Comparison of ENCODE assay signal across 21 cellular contexts in the genomic region with DNA sequence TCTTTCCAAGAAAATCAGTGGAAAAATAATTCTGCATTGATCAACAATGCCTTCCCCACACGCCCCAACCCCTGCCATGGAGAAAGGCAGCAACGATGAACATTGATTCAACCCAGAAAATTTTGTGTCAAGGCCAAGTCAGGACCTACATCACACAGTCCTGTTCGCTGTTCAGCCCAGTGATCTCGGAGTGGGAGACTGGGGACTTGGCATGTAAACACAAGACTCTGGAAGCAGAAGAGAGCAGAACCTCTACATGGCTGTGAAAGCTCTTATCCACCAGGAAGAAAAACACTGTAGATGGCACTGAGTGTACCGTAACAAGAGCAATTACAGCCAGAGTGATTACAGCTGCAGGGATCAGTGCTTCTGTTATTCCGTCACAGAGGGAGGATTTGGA.
DNase-seq lines count a peak whose midpoint lies in the region; ATAC-seq, FAIRE-seq and TF ChIP-seq lines count a peak whose summit lies in the region.
"Had no signal": no experiment of that assay in that cellular context is flagged by ENCODE, and none has a peak within 500 bp of the region (broad histone marks: within the 10 kb centered on the region; RNA-seq: fewer than 3 reads in every experiment).

No MANE protein-coding gene starts in this region.

- H3K36me3 Mint-ChIP-seq in CD8-positive, alpha-beta T cell: no peaks in the 10 kb centered on the region

- H3K4me1 ChIP-seq in thyroid gland: peaks cover 12 to 17% of the 10 kb centered on the region in 2 donors
- H3K4me1 ChIP-seq in CD8-positive, alpha-beta T cell (ENCODE audit: insufficient read depth, low read length): no peaks in the 10 kb centered on the region
- H3K4me1 ChIP-seq: A549, BLaER1, Peyer's patch, SJSA1 had no signal

- H3K27ac ChIP-seq in VCaP (peak overlapping the region; percentile 63), thyroid gland (peak overlapping the region in 2 of 3 donors; percentile 20 to 70)
- no peak overlapping the region for H3K27ac ChIP-seq in CD8-positive, alpha-beta T cell (ENCODE audit: low read depth, low read length)
- H3K27ac ChIP-seq: A549, BLaER1, Peyer's patch, SJSA1 had no signal

- peak in 1 of 2 donors; percentile 14 for TF ChIP-seq POLR2A in thyroid gland (IDR thresholded peaks at IDR 0.05)
- no peak for TF ChIP-seq POLR2A in H54 (IDR thresholded peaks at IDR 0.05; ENCODE audit: low read depth, low read length)

- no peak for FAIRE-seq in H54 (lab: Jason Lieb, UNC)
- FAIRE-seq: A549 had no signal

- no peaks in the 10 kb centered on the region for H3K4me1 Mint-ChIP-seq in CD8-positive, alpha-beta T cell (ENCODE audit: low read depth)
- H3K4me1 Mint-ChIP-seq: T-helper 17 cell had no signal

- no peaks in the 10 kb centered on the region for H3K27me3 Mint-ChIP-seq in CD8-positive, alpha-beta T cell (ENCODE audit: low read depth)
- H3K27me3 Mint-ChIP-seq: T-helper 17 cell had no signal

- ATAC-seq in CD8-positive, alpha-beta T cell: no peak
- ATAC-seq: A549, T-helper 17 cell had no signal

- H3K4me3 Mint-ChIP-seq in CD8-positive, alpha-beta T cell: no peak overlapping the region
- H3K4me3 Mint-ChIP-seq: T-helper 17 cell had no signal

- no peak overlapping the region for H3K27ac Mint-ChIP-seq in CD8-positive, alpha-beta T cell
- H3K27ac Mint-ChIP-seq: T-helper 17 cell had no signal

- H3K9me3 Mint-ChIP-seq in CD8-positive, alpha-beta T cell: no peaks in the 10 kb centered on the region

- no peak overlapping the region for H3K4me3 ChIP-seq in thyroid gland (replicated peaks in 1 of 3)
- H3K4me3 ChIP-seq in CD8-positive, alpha-beta T cell (ENCODE audit: low read depth, low read length): no peak overlapping the region
- H3K4me3 ChIP-seq: A549, BLaER1, Peyer's patch, SJSA1 had no signal

- no peaks in the 10 kb centered on the region for H3K36me3 ChIP-seq in thyroid gland
- H3K36me3 ChIP-seq in CD8-positive, alpha-beta T cell (ENCODE audit: insufficient read depth, low read length): no peaks in the 10 kb centered on the region
- H3K36me3 ChIP-seq: BLaER1, Peyer's patch had no signal

- no peak for TF ChIP-seq CTCF in VCaP (conservative IDR thresholded peaks at IDR 0.05)
- TF ChIP-seq CTCF in thyroid gland (IDR thresholded peaks at IDR 0.05): no peak
- TF ChIP-seq CTCF in CD8-positive, alpha-beta T cell (IDR thresholded peaks at IDR 0.05): no peak

- DNase-seq in NCI-H510A treated with DMSO at 0.1 percent for 48 hours (lab: John Stamatoyannopoulos, UW): peak; percentile 43
- DNase-seq in NCI-H510A (lab: John Stamatoyannopoulos, UW): no peak
- peak; percentile 50 for DNase-seq in NCI-H187 treated with DMSO at 0.1 percent for 48 hours (lab: John Stamatoyannopoulos, UW)
- peak; percentile 54 to 58 for DNase-seq in thyroid gland
- DNase-seq in CD8-positive, alpha-beta T cell: no peak
- no peak for DNase-seq in stimulated activated CD4-positive, alpha-beta T cell treated with anti-CD3 and anti-CD28 coated beads, Interleukin-2, amount 100 ng/mL, for 24 hours
- no peak for DNase-seq in H54 (ENCODE audit: insufficient read length, low spot score)
- DNase-seq: DMS79; H7; KG1; MV-4-11; NCI-H1694; NCI-H2171 treated with DMSO at 0.1 percent for 48 hours; NCI-H446; NK-92 treated with Interleukin-12 subunit alpha and Interleukin-12 subunit beta, amount 100 ng/mL, for 24 hours; Peyer's patch; T-helper 17 cell had no signal

- no peaks in the 10 kb centered on the region for H3K9me3 ChIP-seq in thyroid gland
- H3K9me3 ChIP-seq in CD8-positive, alpha-beta T cell (ENCODE audit: low read length): no peaks in the 10 kb centered on the region
- H3K9me3 ChIP-seq: A549, BLaER1, Peyer's patch, SJSA1 had no signal

- intact Hi-C loops in thyroid gland (cut with DNase I): no loop called here
- intact Hi-C loops in CD8-positive, alpha-beta T cell (cut with DNase I, micrococcal nuclease): no loop called here

- CTCF ChIA-PET in CD8-positive, alpha-beta T cell (lab: Charles Lee): no interaction called here

- no peaks in the 10 kb centered on the region for H3K27me3 ChIP-seq in thyroid gland
- H3K27me3 ChIP-seq in CD8-positive, alpha-beta T cell (ENCODE audit: insufficient read depth, low read length): no peaks in the 10 kb centered on the region
- H3K27me3 ChIP-seq: BLaER1, Peyer's patch, SJSA1 had no signal

- 18 to 33% methylated on average over 6 of the region's 6 CpGs for WGBS in thyroid gland, 2 donors

- POLR2A ChIA-PET in CD8-positive, alpha-beta T cell (lab: Charles Lee): no interaction called here

Comparison
In these comparisons a context has a peak if more than half of its experiments do, and no peak if none do; other contexts are left out.
1. DNase-seq: peak in NCI-H510A treated with DMSO at 0.1 percent for 48 hours (single experiment), NCI-H187 treated with DMSO at 0.1 percent for 48 hours (single experiment) and thyroid gland (2 of 2); none in NCI-H510A (single experiment), CD8-positive, alpha-beta T cell (0 of 7), stimulated activated CD4-positive, alpha-beta T cell treated with anti-CD3 and anti-CD28 coated beads, Interleukin-2, amount 100 ng/mL, for 24 hours (0 of 2) and H54 (single experiment).